Comparison of ENCODE assay signal across 1 cellular context in genomic region chr17:42548070-42548837, GRCh38.
A peak's percentile ranks its signal among the peaks of the same experiment; 100 is the strongest.
TF ChIP-seq lines count a peak whose summit lies in the region.

No MANE protein-coding gene starts in this region.

TF ChIP-seq in GM12878, 131 proteins besides CTCF, POLR2A, EP300 and RAD21 (continues in another document):
- TF ChIP-seq JUNB (IDR thresholded peaks at IDR 0.05) (no peak), POLR2AphosphoS2 (IDR thresholded peaks at IDR 0.05; ENCODE audit: low read depth, low read length) (peak; percentile 23; the same call in 1 of the 2 replicates), RELB (IDR thresholded peaks at IDR 0.05; ENCODE audit: low read depth) (no peak), LARP7 (IDR thresholded peaks at IDR 0.05) (peak; percentile 42; the same call in 1 of the 2 replicates), SMAD1 (IDR thresholded peaks at IDR 0.05; ENCODE audit: low read depth, partially characterized antibody) (no peak), MEF2B (IDR thresholded peaks at IDR 0.05; ENCODE audit: partially characterized antibody, poor library complexity, severe bottlenecking) (peak; percentile 77), HDGF (IDR thresholded peaks at IDR 0.05) (peak; percentile 72; the same call in 1 of the 2 replicates), SMARCA5 (IDR thresholded peaks at IDR 0.05) (peak; percentile 62; the same call in 1 of the 2 replicates), PML (IDR thresholded peaks at IDR 0.05; ENCODE audit: low read length) (no peak), TCF3 (IDR thresholded peaks at IDR 0.05; ENCODE audit: borderline replicate concordance, insufficient read depth, low read depth, low read length) (no peak), TCF12 (IDR thresholded peaks at IDR 0.05; ENCODE audit: low read depth, low read length) (no peak), SMAD5 (IDR thresholded peaks at IDR 0.05; ENCODE audit: low read depth) (no peak), CREM (IDR thresholded peaks at IDR 0.05; ENCODE audit: low read depth) (no peak), NR2C1 (IDR thresholded peaks at IDR 0.05) (no peak), KLF5 (IDR thresholded peaks at IDR 0.05; ENCODE audit: partially characterized antibody) (peak; percentile 28), IRF4 (IDR thresholded peaks at IDR 0.05; ENCODE audit: low read depth, low read length) (no peak), BRCA1 (IDR thresholded peaks at IDR 0.05; ENCODE audit: low read depth, low read length) (no peak), PRDM15 (CRISPR knock-in tag; IDR thresholded peaks at IDR 0.05) (no peak), IRF5 (IDR thresholded peaks at IDR 0.05; ENCODE audit: borderline replicate concordance) (no peak), PBX3 (IDR thresholded peaks at IDR 0.05; ENCODE audit: insufficient replicate concordance, low read depth, low read length) (peak; percentile 16), NR2F1 (conservative IDR thresholded peaks at IDR 0.05) (peak; percentile 40; the same call in 1 of the 2 replicates), ZNF24 (IDR thresholded peaks at IDR 0.05) (no peak), BACH1 (IDR thresholded peaks at IDR 0.05; ENCODE audit: borderline replicate concordance) (peak; percentile 68), CREB1 (IDR thresholded peaks at IDR 0.05; ENCODE audit: low read depth) (peak; percentile 35; the same call in 1 of the 2 replicates), SMC3 (IDR thresholded peaks at IDR 0.05; ENCODE audit: borderline replicate concordance, low read length) (peak; percentile 51; the same call in 1 of the 2 replicates), SREBF2 (IDR thresholded peaks at IDR 0.05; ENCODE audit: low read length) (no peak), FOXM1 (IDR thresholded peaks at IDR 0.05; ENCODE audit: low read depth, low read length) (no peak), SIX5 (IDR thresholded peaks at IDR 0.05; ENCODE audit: low read depth, low read length, severe bottlenecking) (no peak), BCL11A (IDR thresholded peaks at IDR 0.05; ENCODE audit: low read depth, low read length) (no peak), RUNX3 (IDR thresholded peaks at IDR 0.05; ENCODE audit: low read length) (peak; percentile 66), ZNF217 (IDR thresholded peaks at IDR 0.05) (no peak), BHLHE40 (IDR thresholded peaks at IDR 0.05; ENCODE audit: borderline replicate concordance in 1 of 2, low read depth in 2 of 2, low read length in 1 of 2) (peak in 1 of 2 experiments; percentile 34; a peak in 2 of 4 replicates), IKZF1 (conservative IDR thresholded peaks at IDR 0.05) (peak; percentile 42; the same call in 1 of the 2 replicates), MAX (IDR thresholded peaks at IDR 0.05; ENCODE audit: low read depth, low read length) (no peak), SRF (IDR thresholded peaks at IDR 0.05; ENCODE audit: low read depth in 2 of 2, low read length in 2 of 2) (0 out of 4 replicates have a peak, but pooled peaks of 1 of the 2 experiments have one; percentile 18), KAT2A (conservative IDR thresholded peaks at IDR 0.05; ENCODE audit: control insufficient read depth, low read depth, low read length) (no peak), NFYA (IDR thresholded peaks at IDR 0.05; ENCODE audit: borderline replicate concordance, low read depth, low read length) (no peak), TARDBP (IDR thresholded peaks at IDR 0.05; ENCODE audit: borderline replicate concordance) (no peak), NFIC (IDR thresholded peaks at IDR 0.05; ENCODE audit: low read depth, low read length) (no peak), NKRF (conservative IDR thresholded peaks at IDR 0.05) (0 out of 2 replicates have a peak, but pooled peaks have one; percentile 41), RELA (IDR thresholded peaks at IDR 0.05; ENCODE audit: borderline replicate concordance, partially characterized antibody) (no peak), SUZ12 (IDR thresholded peaks at IDR 0.05; ENCODE audit: unreplicated experiment) (no peak), MXI1 (IDR thresholded peaks at IDR 0.05; ENCODE audit: low read depth, low read length) (no peak), ZNF274 (IDR thresholded peaks at IDR 0.05; ENCODE audit: insufficient read depth, insufficient read length) (no peak), PAX8 (IDR thresholded peaks at IDR 0.05) (no peak), MEF2A (IDR thresholded peaks at IDR 0.05; ENCODE audit: insufficient read depth, low read depth, low read length) (0 out of 2 replicates have a peak, but pooled peaks have one; percentile 7), ZBTB33 (IDR thresholded peaks at IDR 0.05) (peak; percentile 71; the same call in 1 of the 2 replicates), EGR1 (IDR thresholded peaks at IDR 0.05; ENCODE audit: borderline replicate concordance in 1 of 2, low read depth in 2 of 2, low read length in 2 of 2) (peak in 1 of 2 experiments; percentile 98; a peak in 2 of 3 replicates), BMI1 (IDR thresholded peaks at IDR 0.05; ENCODE audit: borderline replicate concordance) (no peak), CEBPZ (IDR thresholded peaks at IDR 0.05; ENCODE audit: low read depth, low read length) (no peak), TBL1XR1 (IDR thresholded peaks at IDR 0.05; ENCODE audit: low read depth, low read length) (no peak), YY1 (IDR thresholded peaks at IDR 0.05; ENCODE audit: low read depth, low read length) (0 out of 2 replicates have a peak, but pooled peaks have one; percentile 48), TCF7 (IDR thresholded peaks at IDR 0.05; ENCODE audit: borderline replicate concordance) (no peak), GATAD2B (conservative IDR thresholded peaks at IDR 0.05; ENCODE audit: low read depth) (peak; percentile 62; the same call in 1 of the 2 replicates), DPF2 (IDR thresholded peaks at IDR 0.05) (peak; percentile 46; the same call in 1 of the 2 replicates), RCOR1 (conservative IDR thresholded peaks at IDR 0.05; ENCODE audit: low read depth, low read length) (no peak), CBX5 (IDR thresholded peaks at IDR 0.05; ENCODE audit: low read depth) (no peak), ZNF207 (IDR thresholded peaks at IDR 0.05; ENCODE audit: borderline replicate concordance) (no peak), CBX3 (IDR thresholded peaks at IDR 0.05; ENCODE audit: borderline replicate concordance, low read depth) (no peak)
